18 cellular contexts compared by ENCODE assay signal in genomic region chr12:76836633-76837032, GRCh38. TPM values are rescaled to one million over a fixed set of nuclear protein-coding genes. Genes with fewer than 3 reads are reported as not detected.
A peak's percentile ranks its signal among the peaks of the same experiment; 100 is the strongest.
DNase-seq lines count a peak whose midpoint lies in the region; ATAC-seq, FAIRE-seq and TF ChIP-seq lines count a peak whose summit lies in the region.
"Had no signal": no experiment of that assay in that cellular context is flagged by ENCODE, and none has a peak within 500 bp of the region (broad histone marks: within the 10 kb centered on the region; RNA-seq: fewer than 3 reads in every experiment).

No MANE protein-coding gene starts in this region.

- no peaks in the 10 kb centered on the region for H3K4me1 ChIP-seq in GM12878 (ENCODE audit: control insufficient read depth, insufficient read depth, low read length)
- H3K4me1 ChIP-seq: Caco-2 had no signal

- H3K4me2 ChIP-seq in GM12878 (ENCODE audit: control insufficient read depth, insufficient read depth): peak overlapping the region; percentile 57; the same call in 1 of the 2 replicates

- BruUV-seq in GM12878 (replicated peaks; lab: Mats Ljungman, UMichigan): no TSS peak

- in situ Hi-C loops in GM12878 (cut with MboI) (no loop called here), GM13977 (cut with MboI; ENCODE audit: low pct_unique_long_range_greater_than_20kb, low sequenced_read_pairs, unreplicated experiment) (no loop called here)

- H3K9ac ChIP-seq in GM12878 (ENCODE audit: control insufficient read depth, insufficient read depth, low read length): no peak overlapping the region

- peak; percentile 46 to 55 for ATAC-seq in activated CD4-positive, CD25-positive, alpha-beta regulatory T cell treated with anti-CD3 and anti-CD28 coated beads, Interleukin-2, amount 50 U/mL, for 24 hours
- peak; percentile 52 for ATAC-seq in GM19395 (IDR thresholded peaks at IDR 0.05; ENCODE audit: unreplicated experiment)
- ATAC-seq in GM12878: peak; percentile 49
- ATAC-seq in stimulated activated effector memory CD8-positive, alpha-beta T cell treated with anti-CD3 and anti-CD28 coated beads, Interleukin-12 subunit alpha, Interleukin-12 subunit beta, amount 100 ng/mL, for 72 hours: peak; percentile 34
- ATAC-seq: CD8-positive, alpha-beta T cell; HCT116 had no signal

- no peak for TF ChIP-seq EP300 in GM12878 (IDR thresholded peaks at IDR 0.05; ENCODE audit: borderline replicate concordance in 1 of 2, control insufficient read depth in 1 of 2, low read depth in 2 of 2, low read length in 2 of 2)

- SMC1A ChIA-PET in GM12878 (lab: Charles Lee; ENCODE audit: uncharacterized antibody, unreplicated experiment): interaction anchor here (1.0 to 1.4 kb wide), 4 partner anchors 8 to 43 kb away, joined by 3 to 5 read pairs (median 4); no protein-coding TSS in a partner anchor

- no peaks in the 10 kb centered on the region for H3K79me2 ChIP-seq in GM12878 (ENCODE audit: control insufficient read depth, insufficient read depth, low read length)

- RAD21 ChIA-PET in GM12878 (lab: Charles Lee; ENCODE audit: unreplicated experiment): no interaction called here

- intact Hi-C loops in GM12878 (cut with micrococcal nuclease; ENCODE audit: unreplicated experiment): no loop called here

- peaks cover 15% of the 10 kb centered on the region for H3K36me3 Mint-ChIP-seq in stimulated activated effector memory CD8-positive, alpha-beta T cell treated with anti-CD3 and anti-CD28 coated beads, Interleukin-12 subunit alpha, Interleukin-12 subunit beta, amount 100 ng/mL, for 72 hours
- peaks cover 23% of the 10 kb centered on the region for H3K36me3 Mint-ChIP-seq in mesothelial cell of epicardium

- CTCF ChIA-PET in GM12878 (lab: Yijun Ruan, JAX): interaction anchor here (0.5 to 1.8 kb wide), 7 partner anchors 9 to 1321 kb away, joined by 3 to 5 read pairs (median 3); no protein-coding TSS in a partner anchor

- no peaks in the 10 kb centered on the region for H3K27me3 ChIP-seq in GM12878 (replicated peaks in 1 of 2; ENCODE audit: control insufficient read depth in 2 of 2, insufficient read depth in 2 of 2, low read length in 1 of 2)

- no peaks in the 10 kb centered on the region for H3K27me3 Mint-ChIP-seq in mesothelial cell of epicardium (ENCODE audit: low read depth)
- H3K27me3 Mint-ChIP-seq: IgD-negative memory B cell had no signal

- POLR2A ChIA-PET in GM12878 (lab: Charles Lee): no interaction called here

- no peaks in the 10 kb centered on the region for H3K36me3 ChIP-seq in GM12878 (ENCODE audit: control insufficient read depth in 2 of 2, insufficient read depth in 2 of 2, low read length in 1 of 2)

- no peak for TF ChIP-seq RAD21 in GM12878 (IDR thresholded peaks at IDR 0.05; ENCODE audit: insufficient read depth, low read depth, low read length)

- no peak overlapping the region for H3K27ac ChIP-seq in GM12878 (ENCODE audit: control insufficient read depth, insufficient read depth)
- H3K27ac ChIP-seq: 22Rv1 had no signal

- no peaks in the 10 kb centered on the region; the same call in 1 of the 3 replicates for H3K9me3 ChIP-seq in GM12878 (replicated peaks; ENCODE audit: control insufficient read depth, insufficient read depth, low read length)
- H3K9me3 ChIP-seq: Caco-2 had no signal

- H4K20me1 ChIP-seq in GM12878 (ENCODE audit: control insufficient read depth, insufficient read depth): no peaks in the 10 kb centered on the region

- no peak for FAIRE-seq in GM12878 (lab: Jason Lieb, UNC)
- FAIRE-seq: H54 had no signal

- peak overlapping the region; percentile 15 for H3K27ac Mint-ChIP-seq in stimulated activated effector memory CD8-positive, alpha-beta T cell treated with anti-CD3 and anti-CD28 coated beads, Interleukin-12 subunit alpha, Interleukin-12 subunit beta, amount 100 ng/mL, for 72 hours
- no peak overlapping the region for H3K27ac Mint-ChIP-seq in mesothelial cell of epicardium
- H3K27ac Mint-ChIP-seq: CD14-positive monocyte; CD8-positive, alpha-beta T cell; IgD-negative memory B cell had no signal

- H2AFZ ChIP-seq in GM12878 (ENCODE audit: control insufficient read depth, low read depth, low read length): no peak overlapping the region

- no peak for TF ChIP-seq POLR2A in GM12878 (IDR thresholded peaks at IDR 0.05; ENCODE audit: low read depth, low read length)

- H3K9me3 Mint-ChIP-seq in stimulated activated effector memory CD8-positive, alpha-beta T cell treated with anti-CD3 and anti-CD28 coated beads, Interleukin-12 subunit alpha, Interleukin-12 subunit beta, amount 100 ng/mL, for 72 hours: no peaks in the 10 kb centered on the region
- peaks cover 14% of the 10 kb centered on the region for H3K9me3 Mint-ChIP-seq in mesothelial cell of epicardium

- H3K4me1 Mint-ChIP-seq in stimulated activated effector memory CD8-positive, alpha-beta T cell treated with anti-CD3 and anti-CD28 coated beads, Interleukin-12 subunit alpha, Interleukin-12 subunit beta, amount 100 ng/mL, for 72 hours: no peaks in the 10 kb centered on the region
- no peaks in the 10 kb centered on the region for H3K4me1 Mint-ChIP-seq in mesothelial cell of epicardium
- H3K4me1 Mint-ChIP-seq: CD14-positive monocyte, IgD-negative memory B cell had no signal

- TF ChIP-seq CTCF in GM12878 (IDR thresholded peaks at IDR 0.05 in 2 of 3, conservative IDR thresholded peaks at IDR 0.05 in 1 of 3; ENCODE audit: control insufficient read depth in 2 of 3, extremely low read depth in 1 of 3, insufficient read depth in 1 of 3, low read depth in 3 of 3, low read length in 3 of 3) (no peak), mesothelial cell of epicardium (IDR thresholded peaks at IDR 0.05; ENCODE audit: unreplicated experiment) (no peak), GM13977 (IDR thresholded peaks at IDR 0.05; ENCODE audit: extremely low read depth, insufficient read depth, missing control alignments) (no peak)

- WGBS in GM12878 (ENCODE audit: insufficient coverage, insufficient replicate concordance, low lambda C conversion rate, missing lambda C conversion rate): 25% methylated on average over 3 of the region's 3 CpGs

- no peak overlapping the region for H3K4me3 Mint-ChIP-seq in stimulated activated effector memory CD8-positive, alpha-beta T cell treated with anti-CD3 and anti-CD28 coated beads, Interleukin-12 subunit alpha, Interleukin-12 subunit beta, amount 100 ng/mL, for 72 hours
- H3K4me3 Mint-ChIP-seq in mesothelial cell of epicardium: no peak overlapping the region
- H3K4me3 Mint-ChIP-seq: CD14-positive monocyte; CD8-positive, alpha-beta T cell; IgD-negative memory B cell had no signal

- H3K4me3 ChIP-seq in GM12878: no peak overlapping the region

- DNase-seq in activated CD4-positive, CD25-positive, alpha-beta regulatory T cell (lab: John Stamatoyannopoulos, UW): no peak
- DNase-seq in GM12878 (ENCODE audit: low read depth, low spot score) (no peak), mesothelial cell of epicardium (ENCODE audit: low spot score in 2 of 2, unreplicated experiment in 2 of 2) (no peak), GM13977 (ENCODE audit: low spot score) (no peak), NCI-H2227 (lab: John Stamatoyannopoulos, UW; ENCODE audit: unreplicated experiment) (no peak)
- no peak for DNase-seq in stimulated activated effector memory CD8-positive, alpha-beta T cell treated with anti-CD3 and anti-CD28 coated beads, Interleukin-12 subunit alpha, Interleukin-12 subunit beta, amount 100 ng/mL, for 72 hours (ENCODE audit: low spot score in 2 of 2)
- DNase-seq: Caco-2; CD8-positive, alpha-beta T cell; DND-41; GDM1; KG1 had no signal

TF ChIP-seq in GM12878, 131 proteins besides CTCF, POLR2A, EP300 and RAD21:
- TF ChIP-seq MEF2B (IDR thresholded peaks at IDR 0.05; ENCODE audit: partially characterized antibody, poor library complexity, severe bottlenecking) (peak; percentile 48), JUND (IDR thresholded peaks at IDR 0.05; ENCODE audit: low read depth, low read length) (no peak), JUNB (IDR thresholded peaks at IDR 0.05) (peak; percentile 16; the same call in 1 of the 2 replicates), MTA2 (IDR thresholded peaks at IDR 0.05; ENCODE audit: low read depth) (peak; percentile 48)

RNA-seq across cellular contexts. Expression of gene CSRP2, which starts 42.2 kb away (rescaled TPM):
- total RNA-seq in GM12878 (2013; cell fraction: nucleolus; rRNA removed): 0.86 and 1.3 TPM in 2 replicates
- total RNA-seq in GM12878 (2014; rRNA removed) (0.17 and 0.38 TPM in 2 replicates), GM12878 (2014; rRNA removed; fragmentation: Illumina TruSeq; extraction: Trizol) (0.23 and 0.27 TPM in 2 replicates), GM12878 (2021) (1.0 and 1.6 TPM in 2 replicates), mesothelial cell of epicardium (81.6 to 86.3 TPM (median 81.8 TPM) in 3 replicates)
- polyA plus RNA-seq in GM12878 (2011; ENCODE audit: low read depth): 0.94 TPM
- polyA plus RNA-seq in GM12878 (2011; rRNA removed) (1.2 and 1.3 TPM in 2 replicates), GM12878 (2014; fragmentation: Illumina TruSeq; extraction: Trizol) (0.06 and 0.32 TPM in 2 replicates), GM12878 (2014; fragmentation: Nextera tagmentation; extraction: Ambion mirVana) (under 1 TPM; 0.47 to 0.69 TPM), GM12878 (2014; rRNA removed) (0.08 TPM in 2 replicates), GM12878 (2016; fragmentation: Nextera tagmentation; extraction: Ambion mirVana) (under 1 TPM; 0.58 to 0.64 TPM)
- 0.82 and 0.85 TPM in 2 replicates for polyA plus RNA-seq in GM12878 (2011; cell fraction: cytosol; rRNA removed)
- polyA plus RNA-seq in GM12878 (2011; cell fraction: nucleus; rRNA removed): 0.45 and 0.70 TPM in 2 replicates
- polyA plus RNA-seq in GM12878 (2012): 1.0 and 1.1 TPM in 2 replicates
- 0.93 and 1.0 TPM in 2 replicates for polyA minus RNA-seq in GM12878 (2011; rRNA and poly(A)+ RNA removed)
- polyA minus RNA-seq in GM12878 (2011; cell fraction: cytosol; rRNA and poly(A)+ RNA removed): not detected in 2 replicates
- polyA minus RNA-seq in GM12878 (2011; cell fraction: nucleus; rRNA and poly(A)+ RNA removed): 0.48 and 2.0 TPM in 2 replicates
- total RNA-seq: CD8-positive, alpha-beta T cell had no signal

Comparison
In these comparisons a context has a peak if more than half of its experiments do, and no peak if none do; other contexts are left out.
1. RNA of gene CSRP2, which starts 42.2 kb away (total RNA-seq): 81.6 to 86.3 TPM in mesothelial cell of epicardium; 0.17 to 1.6 TPM in GM12878; every median in the first group is over 10 times any median in the second.
2. Peak in every context shown above with its lines, with median percentiles within 50 percentile points of each other: ATAC-seq.